In genomic region chr19:15288146-15288963, GRCh38 we compare ENCODE assay signal across 10 cellular contexts. TPM values are rescaled to one million over a fixed set of nuclear protein-coding genes. Genes with fewer than 3 reads are reported as not detected.
DNase-seq lines count a peak whose midpoint lies in the region; ATAC-seq and TF ChIP-seq lines count a peak whose summit lies in the region.
"Had no signal": no experiment of that assay in that cellular context is flagged by ENCODE, and none has a peak within 500 bp of the region (broad histone marks: within the 10 kb centered on the region; RNA-seq: fewer than 3 reads in every experiment).

No MANE protein-coding gene starts in this region.

- H3K27ac Mint-ChIP-seq in activated naive CD8-positive, alpha-beta T cell treated with anti-CD3 and anti-CD28 coated beads, Interleukin-2, amount 50 U/mL, for 24 hours = peak overlapping the region; percentile 79

- no peaks in the 10 kb centered on the region for H3K27me3 ChIP-seq in thoracic aorta (replicated peaks; ENCODE audit: insufficient read depth)

- H3K4me3 Mint-ChIP-seq in activated naive CD8-positive, alpha-beta T cell treated with anti-CD3 and anti-CD28 coated beads, Interleukin-2, amount 50 U/mL, for 24 hours = no peak overlapping the region

- no peak for TF ChIP-seq CTCF in thoracic aorta (IDR thresholded peaks at IDR 0.05)

- peaks cover 2% of the 10 kb centered on the region for H3K36me3 Mint-ChIP-seq in activated naive CD8-positive, alpha-beta T cell treated with anti-CD3 and anti-CD28 coated beads, Interleukin-2, amount 50 U/mL, for 24 hours (ENCODE audit: low read depth)

- intact Hi-C loops in left colon (cut with DNase I, micrococcal nuclease) = no loop called here

- ATAC-seq in activated naive CD8-positive, alpha-beta T cell treated with anti-CD3 and anti-CD28 coated beads, Interleukin-2, amount 50 U/mL, for 24 hours = peak; percentile 13
- ATAC-seq in left colon (peak; percentile 31), thoracic aorta (ENCODE audit: insufficient number of reproducible peaks, low FRiP score, low read depth) (no peak), HG03439 (IDR thresholded peaks at IDR 0.05; ENCODE audit: unreplicated experiment) (no peak), HG03442 (IDR thresholded peaks at IDR 0.05; ENCODE audit: unreplicated experiment) (no peak)

- H3K27me3 Mint-ChIP-seq in activated naive CD8-positive, alpha-beta T cell treated with anti-CD3 and anti-CD28 coated beads, Interleukin-2, amount 50 U/mL, for 24 hours = no peaks in the 10 kb centered on the region

- no peaks in the 10 kb centered on the region for H3K36me3 ChIP-seq in thoracic aorta

- peaks cover 82 to 97% of the 10 kb centered on the region in 2 donors for H3K4me1 ChIP-seq in thoracic aorta (ENCODE audit: control insufficient read depth in 1 of 2, low read depth in 2 of 2)

- peaks cover 97% of the 10 kb centered on the region for H3K4me1 Mint-ChIP-seq in activated naive CD8-positive, alpha-beta T cell treated with anti-CD3 and anti-CD28 coated beads, Interleukin-2, amount 50 U/mL, for 24 hours

- H3K9me3 ChIP-seq in thoracic aorta = no peaks in the 10 kb centered on the region

- no peak overlapping the region for H3K4me3 ChIP-seq in thoracic aorta

- peak; percentile 68 for DNase-seq in DMS 273 treated with DMSO at 0.1 percent for 48 hours (lab: John Stamatoyannopoulos, UW)
- DNase-seq in NCI-H2081 (lab: John Stamatoyannopoulos, UW) = peak; percentile 59 to 75
- no peak for DNase-seq in activated naive CD8-positive, alpha-beta T cell treated with anti-CD3 and anti-CD28 coated beads, Interleukin-2, amount 50 U/mL, for 24 hours
- peak in 1 of 2 donors; percentile 31 for DNase-seq in left colon
- no peak for DNase-seq in thoracic aorta (ENCODE audit: low spot score)
- DNase-seq in stimulated activated CD8-positive, alpha-beta memory T cell treated with anti-CD3 and anti-CD28 coated beads, Interleukin-4, amount 100 ng/mL, for 48 hours = no peak

- no peaks in the 10 kb centered on the region for H3K9me3 Mint-ChIP-seq in activated naive CD8-positive, alpha-beta T cell treated with anti-CD3 and anti-CD28 coated beads, Interleukin-2, amount 50 U/mL, for 24 hours

- H3K27ac ChIP-seq in thoracic aorta = peak overlapping the region; percentile 27 to 31

RNA-seq across cellular contexts. Expression of gene BRD4, which starts 44.0 kb away (rescaled TPM):
- 10 to 100 TPM; 64.6 to 90.7 TPM for total RNA-seq in left colon
- total RNA-seq in thoracic aorta = 10 to 100 TPM; 49.0 to 70.9 TPM

RNA-seq across cellular contexts. Expression of gene EPHX3, which starts 56.1 kb away (rescaled TPM):
- total RNA-seq in left colon = under 1 TPM; 0.39 to 0.58 TPM
- 1 to 10 TPM in 1 of 2 donors, not detected in 1; 1.2 TPM for total RNA-seq in thoracic aorta
- total RNA-seq: glomerular endothelial cell, HT1080 had no signal

Comparison
In these comparisons a context has a peak if more than half of its experiments do, and no peak if none do; other contexts are left out.
1. DNase-seq: peak in DMS 273 treated with DMSO at 0.1 percent for 48 hours (single experiment) and NCI-H2081 (2 of 2); none in activated naive CD8-positive, alpha-beta T cell treated with anti-CD3 and anti-CD28 coated beads, Interleukin-2, amount 50 U/mL, for 24 hours (single experiment), thoracic aorta (single experiment) and stimulated activated CD8-positive, alpha-beta memory T cell treated with anti-CD3 and anti-CD28 coated beads, Interleukin-4, amount 100 ng/mL, for 48 hours (single experiment).
2. ATAC-seq: peak in activated naive CD8-positive, alpha-beta T cell treated with anti-CD3 and anti-CD28 coated beads, Interleukin-2, amount 50 U/mL, for 24 hours (single experiment) and left colon (single experiment); none in thoracic aorta (single experiment), HG03439 (single experiment) and HG03442 (single experiment).